8 cellular contexts compared by ENCODE assay signal in genomic region chr14:104977681-104978647, GRCh38. TPM values are rescaled to one million over a fixed set of nuclear protein-coding genes. Genes with fewer than 3 reads are reported as not detected.
A peak's percentile ranks its signal among the peaks of the same experiment; 100 is the strongest.
DNase-seq lines count a peak whose midpoint lies in the region; ATAC-seq and TF ChIP-seq lines count a peak whose summit lies in the region.

TSS of gene AHNAK2 (minus strand) at chr14:104978374. CDS start at chr14:104978237, 137 bp downstream.

- CTCF ChIA-PET in activated CD8-positive, alpha-beta memory T cell treated with anti-CD3 and anti-CD28 coated beads, Interleukin-2, amount 10 ng/mL, durations not matched to agents 7 days and 5 days (lab: Charles Lee) = interaction anchor here (0.9 to 6.7 kb wide), 5 partner anchors 38 to 112 kb away, joined by 3 to 140 read pairs (median 10); no protein-coding TSS in a partner anchor

- H3K36me3 Mint-ChIP-seq in activated CD8-positive, alpha-beta memory T cell treated with anti-CD3 and anti-CD28 coated beads, Interleukin-2, amount 10 ng/mL, durations not matched to agents 7 days and 5 days = no peaks in the 10 kb centered on the region

- ATAC-seq in activated CD8-positive, alpha-beta memory T cell treated with anti-CD3 and anti-CD28 coated beads, Interleukin-2, amount 10 ng/mL, durations not matched to agents 7 days and 5 days = peak; percentile 73
- ATAC-seq in stimulated activated naive CD8-positive, alpha-beta T cell treated with anti-CD3 and anti-CD28 coated beads, Interleukin-15, Interleukin-2, amounts not matched to agents 100 U/mL and 50 U/mL, for 24 hours = peak; percentile 71

- no peak within 1 kb of the TSS for H3K27ac Mint-ChIP-seq in activated CD8-positive, alpha-beta memory T cell treated with anti-CD3 and anti-CD28 coated beads, Interleukin-2, amount 10 ng/mL, durations not matched to agents 7 days and 5 days

- DNase-seq in NCI-H1417 (lab: John Stamatoyannopoulos, UW) (peak; percentile 50 to 82 (median 80)), NCI-H1417 treated with DMSO at 0.1 percent for 48 hours (lab: John Stamatoyannopoulos, UW) (no peak), NCI-H526 treated with DMSO at 0.1 percent for 48 hours (lab: John Stamatoyannopoulos, UW) (peak; percentile 68), erythroblast (lab: John Stamatoyannopoulos, UW) (peak; percentile 85 to 86), midbrain (lab: John Stamatoyannopoulos, UW) (peak; percentile 40), KG1 (lab: John Stamatoyannopoulos, UW) (no peak)
- DNase-seq in activated CD8-positive, alpha-beta memory T cell treated with anti-CD3 and anti-CD28 coated beads, Interleukin-2, amount 10 ng/mL, durations not matched to agents 7 days and 5 days = no peak
- peak; percentile 70 for DNase-seq in stimulated activated naive CD8-positive, alpha-beta T cell treated with anti-CD3 and anti-CD28 coated beads, Interleukin-15, Interleukin-2, amounts not matched to agents 100 U/mL and 50 U/mL, for 24 hours

- TF ChIP-seq POLR2A in erythroblast (IDR thresholded peaks at IDR 0.05; ENCODE audit: low read length) = no peak

- H3K4me1 Mint-ChIP-seq in activated CD8-positive, alpha-beta memory T cell treated with anti-CD3 and anti-CD28 coated beads, Interleukin-2, amount 10 ng/mL, durations not matched to agents 7 days and 5 days = peaks cover 10% of the 10 kb centered on the region

- peak within 1 kb of the TSS; percentile 63 for H3K4me3 Mint-ChIP-seq in activated CD8-positive, alpha-beta memory T cell treated with anti-CD3 and anti-CD28 coated beads, Interleukin-2, amount 10 ng/mL, durations not matched to agents 7 days and 5 days

- peaks cover 33% of the 10 kb centered on the region for H3K27me3 Mint-ChIP-seq in activated CD8-positive, alpha-beta memory T cell treated with anti-CD3 and anti-CD28 coated beads, Interleukin-2, amount 10 ng/mL, durations not matched to agents 7 days and 5 days

- no peaks in the 10 kb centered on the region for H3K9me3 Mint-ChIP-seq in activated CD8-positive, alpha-beta memory T cell treated with anti-CD3 and anti-CD28 coated beads, Interleukin-2, amount 10 ng/mL, durations not matched to agents 7 days and 5 days (ENCODE audit: low read depth)

RNA-seq across cellular contexts. Expression of gene AHNAK2, which starts in this region (rescaled TPM):
- total RNA-seq in activated CD8-positive, alpha-beta memory T cell treated with anti-CD3 and anti-CD28 coated beads, Interleukin-2, amount 10 ng/mL, durations not matched to agents 7 days and 5 days = not detected

Comparison
In these comparisons a context has a peak if more than half of its experiments do, and no peak if none do; other contexts are left out.
1. DNase-seq: peak in NCI-H1417 (3 of 3), NCI-H526 treated with DMSO at 0.1 percent for 48 hours (single experiment), erythroblast (2 of 2), midbrain (single experiment) and stimulated activated naive CD8-positive, alpha-beta T cell treated with anti-CD3 and anti-CD28 coated beads, Interleukin-15, Interleukin-2, amounts not matched to agents 100 U/mL and 50 U/mL, for 24 hours (single experiment); none in NCI-H1417 treated with DMSO at 0.1 percent for 48 hours (single experiment), activated CD8-positive, alpha-beta memory T cell treated with anti-CD3 and anti-CD28 coated beads, Interleukin-2, amount 10 ng/mL, durations not matched to agents 7 days and 5 days (single experiment) and KG1 (single experiment).
2. Peak in ATAC-seq in activated CD8-positive, alpha-beta memory T cell treated with anti-CD3 and anti-CD28 coated beads, Interleukin-2, amount 10 ng/mL, durations not matched to agents 7 days and 5 days; RNA of the gene not detected or under 1 TPM.